8 cellular contexts compared by ENCODE assay signal in genomic region chrX:41921492-41922124, GRCh38. TPM values are rescaled to one million over a fixed set of nuclear protein-coding genes. Genes with fewer than 3 reads are reported as not detected.
DNase-seq lines count a peak whose midpoint lies in the region; TF ChIP-seq lines count a peak whose summit lies in the region.

No MANE protein-coding gene starts in this region.

- H3K9me3 Mint-ChIP-seq in activated naive CD4-positive, alpha-beta T cell treated with anti-CD3 and anti-CD28 coated beads for 36 hours = no peaks in the 10 kb centered on the region
- H3K9me3 Mint-ChIP-seq in neural crest cell = no peaks in the 10 kb centered on the region

- TF ChIP-seq CTCF in OCI-LY3 (IDR thresholded peaks at IDR 0.05; ENCODE audit: low read depth, low read length) (no peak), neural crest cell (conservative IDR thresholded peaks at IDR 0.05) (no peak)

- no peaks in the 10 kb centered on the region for H3K36me3 ChIP-seq in OCI-LY3 (replicated peaks; ENCODE audit: low read depth, low read length)
- no peaks in the 10 kb centered on the region for H3K36me3 ChIP-seq in ectodermal cell (ENCODE audit: control insufficient read depth, insufficient read depth, low read length)

- H3K27me3 ChIP-seq in OCI-LY3 (ENCODE audit: low read depth, low read length) (no peaks in the 10 kb centered on the region), ectodermal cell (ENCODE audit: control insufficient read depth, insufficient read depth, low read length, poor library complexity, severe bottlenecking) (no peaks in the 10 kb centered on the region)

- H3K79me2 ChIP-seq in OCI-LY3 (ENCODE audit: low read length) = peaks cover 65% of the 10 kb centered on the region

- peaks cover 26% of the 10 kb centered on the region for H3K4me1 ChIP-seq in OCI-LY3 (ENCODE audit: low read length)
- H3K4me1 ChIP-seq in ectodermal cell (ENCODE audit: control insufficient read depth, insufficient read depth, low read length) = no peaks in the 10 kb centered on the region

- H2AFZ ChIP-seq in OCI-LY3 (ENCODE audit: low read depth, low read length) = no peak overlapping the region

- intact Hi-C loops in activated naive CD4-positive, alpha-beta T cell treated with anti-CD3 and anti-CD28 coated beads for 36 hours (cut with micrococcal nuclease) = loop anchor here (2.0 to 10.0 kb wide), 6 partner anchors 123 to 1733 kb away; partner anchors contain the start of genes DDX3X, MAOA and USP9X

- no peaks in the 10 kb centered on the region for H3K27me3 Mint-ChIP-seq in activated naive CD4-positive, alpha-beta T cell treated with anti-CD3 and anti-CD28 coated beads for 36 hours (ENCODE audit: low read depth)
- H3K27me3 Mint-ChIP-seq in neural crest cell (ENCODE audit: low read depth) = no peaks in the 10 kb centered on the region

- H3K36me3 Mint-ChIP-seq in activated naive CD4-positive, alpha-beta T cell treated with anti-CD3 and anti-CD28 coated beads for 36 hours (ENCODE audit: low read depth) = no peaks in the 10 kb centered on the region
- no peaks in the 10 kb centered on the region for H3K36me3 Mint-ChIP-seq in neural crest cell (ENCODE audit: low read depth)

- 10 to 15% methylated on average over 3 of the region's 4 CpGs for WGBS in ectodermal cell, 2 experiments

- CTCF ChIA-PET in activated naive CD4-positive, alpha-beta T cell treated with anti-CD3 and anti-CD28 coated beads for 36 hours (lab: Charles Lee) = no interaction called here

- H3K4me3 ChIP-seq in OCI-LY3 (ENCODE audit: low read length) (peak overlapping the region; percentile 96), ectodermal cell (ENCODE audit: insufficient read depth, low read depth, low read length) (peak overlapping the region; percentile 70)

- peak overlapping the region; percentile 55 for H3K27ac ChIP-seq in OCI-LY3 (ENCODE audit: low read length)
- H3K27ac ChIP-seq in ectodermal cell (ENCODE audit: insufficient read depth, low read depth, low read length, poor library complexity, severe bottlenecking) = no peak overlapping the region

- H3K4me2 ChIP-seq in OCI-LY3 (ENCODE audit: low read length) = peak overlapping the region; percentile 70

- no peaks in the 10 kb centered on the region for H3K9me3 ChIP-seq in OCI-LY3 (ENCODE audit: insufficient read depth, low read length)
- H3K9me3 ChIP-seq in ectodermal cell (ENCODE audit: control insufficient read depth, low read length) = no peaks in the 10 kb centered on the region

- peak overlapping the region; percentile 88 for H3K9ac ChIP-seq in OCI-LY3 (ENCODE audit: low read length)

- DNase-seq in activated naive CD4-positive, alpha-beta T cell treated with anti-CD3 and anti-CD28 coated beads for 36 hours = no peak
- no peak for DNase-seq in activated naive CD4-positive, alpha-beta T cell treated with anti-CD3 and anti-CD28 coated beads, Interleukin-2, amount 50 U/mL, for 16 hours
- no peak for DNase-seq in neural crest cell (ENCODE audit: low read depth, low spot score)
- DNase-seq in DMS79 (lab: John Stamatoyannopoulos, UW) = no peak
- DNase-seq in stimulated activated CD4-positive, alpha-beta T cell treated with anti-CD3 and anti-CD28 coated beads, Interleukin-12 subunit alpha, Interleukin-12 subunit beta, amount 100 ng/mL, for 4 hours = no peak
- DNase-seq in T1000 (lab: John Stamatoyannopoulos, UW) = no peak

- H3K27ac Mint-ChIP-seq in activated naive CD4-positive, alpha-beta T cell treated with anti-CD3 and anti-CD28 coated beads for 36 hours = peak overlapping the region; percentile 73
- H3K27ac Mint-ChIP-seq in neural crest cell (ENCODE audit: unreplicated experiment) = no peak overlapping the region

- H3K4me1 Mint-ChIP-seq in activated naive CD4-positive, alpha-beta T cell treated with anti-CD3 and anti-CD28 coated beads for 36 hours (ENCODE audit: low read depth) = peaks cover 36% of the 10 kb centered on the region
- H3K4me1 Mint-ChIP-seq in neural crest cell = peaks cover 30% of the 10 kb centered on the region

- H3K4me3 Mint-ChIP-seq in activated naive CD4-positive, alpha-beta T cell treated with anti-CD3 and anti-CD28 coated beads for 36 hours = peak overlapping the region; percentile 82
- H3K4me3 Mint-ChIP-seq in neural crest cell = peak overlapping the region; percentile 97

- peaks cover 44% of the 10 kb centered on the region for H4K20me1 ChIP-seq in OCI-LY3 (ENCODE audit: insufficient read depth, low read length)

RNA-seq across cellular contexts. Expression of gene CASK, which starts 1.7 kb away (rescaled TPM):
- 10 to 100 TPM; 15.4 to 18.9 TPM for total RNA-seq in activated naive CD4-positive, alpha-beta T cell treated with anti-CD3 and anti-CD28 coated beads for 36 hours
- 53.9 TPM for polyA plus RNA-seq in ectodermal cell (2013, experiment 1 of 4)
- polyA plus RNA-seq in ectodermal cell (2013, experiment 2 of 4) = 50.6 TPM
- 38.2 TPM for polyA plus RNA-seq in ectodermal cell (2013, experiment 3 of 4)
- polyA plus RNA-seq in ectodermal cell (2013, experiment 4 of 4) = 44.7 TPM
- 57.8 and 63.4 TPM in 2 replicates for total RNA-seq in neural crest cell
